Comparison of ENCODE assay signal across 8 cellular contexts in the genomic region with DNA sequence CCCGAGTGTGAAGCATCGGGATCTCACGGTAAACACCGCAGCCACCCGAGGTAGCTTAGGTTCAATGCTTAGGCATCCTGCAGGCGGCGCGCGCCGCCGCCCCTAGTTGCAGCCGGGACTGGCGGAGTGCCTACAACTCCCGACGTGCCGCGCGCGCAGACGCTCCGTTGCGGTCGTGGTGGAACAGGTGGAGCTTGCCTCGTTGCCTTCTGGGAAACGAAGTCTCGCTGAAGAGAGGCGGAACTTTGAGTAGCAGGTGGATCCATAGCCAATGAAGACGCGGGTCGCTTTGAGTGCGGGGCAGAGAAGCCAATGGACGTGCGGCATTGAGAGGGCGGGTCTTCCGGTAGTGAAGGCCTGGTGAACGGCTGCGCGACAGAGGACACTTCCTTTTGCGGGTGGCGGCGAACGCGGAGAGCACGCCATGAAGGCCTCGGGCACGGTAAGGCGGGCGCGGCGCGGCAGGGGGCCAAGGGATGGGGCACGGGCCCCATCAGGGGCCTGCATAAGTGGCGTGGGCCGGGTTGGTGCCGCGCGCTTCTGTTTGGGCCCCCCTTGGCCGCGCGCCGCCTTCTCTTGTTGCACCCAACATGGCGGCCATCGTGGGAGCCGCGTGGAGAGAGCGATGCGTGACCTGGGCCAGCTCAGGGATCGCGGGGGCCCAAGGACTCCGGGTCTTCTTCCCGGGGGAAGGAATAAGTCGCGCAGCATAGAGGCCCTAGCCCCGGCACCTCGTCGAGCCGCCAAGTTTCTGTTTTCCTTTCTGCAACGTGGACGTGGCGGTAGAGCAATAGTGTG. TPM values are rescaled to one million over a fixed set of nuclear protein-coding genes. Genes with fewer than 3 reads are reported as not detected.
DNase-seq lines count a peak whose midpoint lies in the region; ATAC-seq and TF ChIP-seq lines count a peak whose summit lies in the region.

Gene RPL18A, plus strand, starts transcription at position 378 of the 798 bp plus-strand sequence. Its CDS starts 47 bp downstream, at position 425.

- TF ChIP-seq CTCF in PC-9 (conservative IDR thresholded peaks at IDR 0.05) = peak; percentile 81

- H3K27ac Mint-ChIP-seq in activated T-cell treated with anti-CD3 and anti-CD28 coated beads, Interleukin-2, amount 50 U/mL, for 24 hours = peak within 1 kb of the TSS; percentile 100

- peak within 1 kb of the TSS; percentile 100 for H3K4me3 ChIP-seq in Jurkat, Clone E6-1 (ENCODE audit: low read length)
- peak within 1 kb of the TSS; percentile 87 for H3K4me3 ChIP-seq in PC-9
- peak within 1 kb of the TSS; percentile 98 for H3K4me3 ChIP-seq in mucosa of stomach (ENCODE audit: low read length)

- POLR2A ChIA-PET in PC-9 (lab: Charles Lee; ENCODE audit: unreplicated experiment) = interaction anchor here (0.5 to 1.0 kb wide), 18 partner anchors 8 to 523 kb away, joined by 3 to 35 read pairs (median 6); partner anchors contain the start of genes CCDC124, JUND, MVB12A and PGLS

- peak within 1 kb of the TSS; percentile 90 for H3K9ac ChIP-seq in mucosa of stomach (ENCODE audit: low read length)

- no peaks in the 10 kb centered on the region for H3K27me3 Mint-ChIP-seq in activated T-cell treated with anti-CD3 and anti-CD28 coated beads, Interleukin-2, amount 50 U/mL, for 24 hours

- peaks cover 47% of the 10 kb centered on the region for H3F3A ChIP-seq in PC-9 (ENCODE audit: insufficient read depth, low read depth)

- H3K27ac ChIP-seq in PC-9 = peak within 1 kb of the TSS; percentile 79

- no peaks in the 10 kb centered on the region for H3K9me3 Mint-ChIP-seq in activated T-cell treated with anti-CD3 and anti-CD28 coated beads, Interleukin-2, amount 50 U/mL, for 24 hours

- peaks cover 31% of the 10 kb centered on the region for H3K4me1 ChIP-seq in PC-9 (replicated peaks; ENCODE audit: insufficient read depth)
- peaks cover 42% of the 10 kb centered on the region for H3K4me1 ChIP-seq in mucosa of stomach (ENCODE audit: control insufficient read depth, insufficient read depth, low read length)

- intact Hi-C loops in PC-9 (cut with micrococcal nuclease; ENCODE audit: unreplicated experiment) = loop anchor here (1.0 to 10.0 kb wide), 6 partner anchors 73 to 512 kb away; partner anchors contain the start of genes MAP1S and SLC27A1

- peaks cover 46% of the 10 kb centered on the region for H4K20me1 ChIP-seq in PC-9 (ENCODE audit: insufficient read depth)

- peak within 1 kb of the TSS; percentile 81 for H2AFZ ChIP-seq in PC-9

- peaks cover 52% of the 10 kb centered on the region for H3K36me3 Mint-ChIP-seq in activated T-cell treated with anti-CD3 and anti-CD28 coated beads, Interleukin-2, amount 50 U/mL, for 24 hours (ENCODE audit: low read depth)

- no peaks in the 10 kb centered on the region for H3K9me2 ChIP-seq in PC-9 (ENCODE audit: insufficient read depth)

- peak; percentile 98 for TF ChIP-seq POLR2A in erythroblast (IDR thresholded peaks at IDR 0.05; ENCODE audit: low read length)

- peak within 1 kb of the TSS; percentile 95 for H3K4me3 Mint-ChIP-seq in activated T-cell treated with anti-CD3 and anti-CD28 coated beads, Interleukin-2, amount 50 U/mL, for 24 hours

- no peaks in the 10 kb centered on the region for H3K27me3 ChIP-seq in PC-9 (ENCODE audit: insufficient read depth, low read depth)
- H3K27me3 ChIP-seq in mucosa of stomach (ENCODE audit: control insufficient read depth, insufficient read depth, low read length) = no peaks in the 10 kb centered on the region

- CTCF ChIA-PET in PC-9 (lab: Charles Lee) = interaction anchor here (0.5 to 1.3 kb wide), 12 partner anchors 12 to 724 kb away, joined by 3 to 67 read pairs (median 6); partner anchors contain the start of genes ABHD8, CCDC124 and MAST3

- peaks cover 42% of the 10 kb centered on the region for H3K79me2 ChIP-seq in PC-9 (ENCODE audit: low read depth)

- BruUV-seq in PC-9 (replicated peaks; lab: Mats Ljungman, UMichigan) = TSS peak; percentile 54

- peak; percentile 93 for ATAC-seq in GM21576 (IDR thresholded peaks at IDR 0.05; ENCODE audit: unreplicated experiment)

- DNase-seq in DMS53 (lab: John Stamatoyannopoulos, UW) = peak; percentile 99
- DNase-seq in Jurkat, Clone E6-1 (ENCODE audit: low read depth, low spot score) = peak; percentile 100
- peak; percentile 97 to 100 for DNase-seq in PC-9
- peak; percentile 97 for DNase-seq in activated T-cell treated with anti-CD3 and anti-CD28 coated beads, Interleukin-2, amount 50 U/mL, for 24 hours
- peak; percentile 100 for DNase-seq in erythroblast (lab: John Stamatoyannopoulos, UW)
- peak; percentile 97 for DNase-seq in stimulated activated CD8-positive, alpha-beta memory T cell treated with anti-CD3 and anti-CD28 coated beads, Interleukin-7, amount 100 ng/mL, for 24 hours (ENCODE audit: low read depth)

- peak within 1 kb of the TSS; percentile 98 for H3K4me2 ChIP-seq in PC-9

- peaks cover 42% of the 10 kb centered on the region for H3K36me3 ChIP-seq in PC-9 (ENCODE audit: low read depth)
- peaks cover 23% of the 10 kb centered on the region for H3K36me3 ChIP-seq in mucosa of stomach (ENCODE audit: control insufficient read depth, insufficient read depth, low read length)

- no peaks in the 10 kb centered on the region for H3K9me3 ChIP-seq in PC-9 (ENCODE audit: insufficient read depth, low read depth)
- no peaks in the 10 kb centered on the region for H3K9me3 ChIP-seq in mucosa of stomach (ENCODE audit: control insufficient read depth, low read length)

- H3K4me1 Mint-ChIP-seq in activated T-cell treated with anti-CD3 and anti-CD28 coated beads, Interleukin-2, amount 50 U/mL, for 24 hours (ENCODE audit: low read depth) = peaks cover 40% of the 10 kb centered on the region

RNA-seq across cellular contexts. Expression of gene RPL18A, which starts in this region (rescaled TPM):
- 2,337 TPM for polyA plus RNA-seq in Jurkat, Clone E6-1 (2012; ENCODE audit: insufficient read depth, insufficient read length)
- total RNA-seq in PC-9 (2021) = 1,887 and 2,038 TPM in 2 replicates

Comparison
In these comparisons a context has a peak if more than half of its experiments do, and no peak if none do; other contexts are left out.
1. Peak in every context shown above with its lines: DNase-seq, ATAC-seq, H3K4me3 ChIP-seq and H3K27ac ChIP-seq.